ENCODE assay signal across 1 cellular context in genomic region chr19:6535558-6536137, GRCh38.
TF ChIP-seq lines count a peak whose summit lies in the region.

No MANE protein-coding gene starts in this region.

TF ChIP-seq in K562, 482 proteins besides CTCF, POLR2A, EP300 and RAD21:
- TF ChIP-seq FOXP1 (CRISPR knock-in tag; IDR thresholded peaks at IDR 0.05) (no peak), E2F6 (IDR thresholded peaks at IDR 0.05; ENCODE audit: borderline replicate concordance in 1 of 2, extremely low read depth in 1 of 2, insufficient read depth in 1 of 2, insufficient read length in 1 of 2, low read depth in 1 of 2, low read length in 1 of 2, poor library complexity in 1 of 2, severe bottlenecking in 1 of 2) (peak in 1 of 2 experiments; percentile 8), GTF3C2 (IDR thresholded peaks at IDR 0.05; ENCODE audit: borderline replicate concordance, extremely low read depth, insufficient read length) (no peak), AFF4 (CRISPR knock-in tag; IDR thresholded peaks at IDR 0.05) (peak; percentile 90; the same call in 1 of the 2 replicates), SIN3A (IDR thresholded peaks at IDR 0.05; ENCODE audit: borderline replicate concordance in 2 of 2, control insufficient read depth in 1 of 2, low read depth in 2 of 2, low read length in 2 of 2) (0 out of 4 replicates have a peak, but pooled peaks of 1 of the 2 experiments have one; percentile 45), CTBP1 (IDR thresholded peaks at IDR 0.05; ENCODE audit: borderline replicate concordance) (peak; percentile 7; the same call in 1 of the 2 replicates), HDAC6 (IDR thresholded peaks at IDR 0.05; ENCODE audit: low read depth, low read length) (no peak), ZBTB8A (IDR thresholded peaks at IDR 0.05; ENCODE audit: partially characterized antibody) (no peak), RBM25 (IDR thresholded peaks at IDR 0.05; ENCODE audit: low read depth, low read length, severe bottlenecking) (peak; percentile 12), XRCC5 (IDR thresholded peaks at IDR 0.05; ENCODE audit: low read depth, low read length) (no peak), TCF7L2 (IDR thresholded peaks at IDR 0.05; ENCODE audit: low read depth, low read length) (no peak), KDM5B (IDR thresholded peaks at IDR 0.05; ENCODE audit: insufficient replicate concordance, low read depth, low read length) (peak; percentile 44)
- TF ChIP-seq, protein P1, sequence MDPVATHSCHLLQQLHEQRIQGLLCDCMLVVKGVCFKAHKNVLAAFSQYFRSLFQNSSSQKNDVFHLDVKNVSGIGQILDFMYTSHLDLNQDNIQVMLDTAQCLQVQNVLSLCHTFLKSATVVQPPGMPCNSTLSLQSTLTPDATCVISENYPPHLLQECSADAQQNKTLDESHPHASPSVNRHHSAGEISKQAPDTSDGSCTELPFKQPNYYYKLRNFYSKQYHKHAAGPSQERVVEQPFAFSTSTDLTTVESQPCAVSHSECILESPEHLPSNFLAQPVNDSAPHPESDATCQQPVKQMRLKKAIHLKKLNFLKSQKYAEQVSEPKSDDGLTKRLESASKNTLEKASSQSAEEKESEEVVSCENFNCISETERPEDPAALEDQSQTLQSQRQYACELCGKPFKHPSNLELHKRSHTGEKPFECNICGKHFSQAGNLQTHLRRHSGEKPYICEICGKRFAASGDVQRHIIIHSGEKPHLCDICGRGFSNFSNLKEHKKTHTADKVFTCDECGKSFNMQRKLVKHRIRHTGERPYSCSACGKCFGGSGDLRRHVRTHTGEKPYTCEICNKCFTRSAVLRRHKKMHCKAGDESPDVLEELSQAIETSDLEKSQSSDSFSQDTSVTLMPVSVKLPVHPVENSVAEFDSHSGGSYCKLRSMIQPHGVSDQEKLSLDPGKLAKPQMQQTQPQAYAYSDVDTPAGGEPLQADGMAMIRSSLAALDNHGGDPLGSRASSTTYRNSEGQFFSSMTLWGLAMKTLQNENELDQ (CRISPR knock-in tag; IDR thresholded peaks at IDR 0.05; ENCODE audit: borderline replicate concordance): no peak
